8 cellular contexts compared by ENCODE assay signal in the genomic region with DNA sequence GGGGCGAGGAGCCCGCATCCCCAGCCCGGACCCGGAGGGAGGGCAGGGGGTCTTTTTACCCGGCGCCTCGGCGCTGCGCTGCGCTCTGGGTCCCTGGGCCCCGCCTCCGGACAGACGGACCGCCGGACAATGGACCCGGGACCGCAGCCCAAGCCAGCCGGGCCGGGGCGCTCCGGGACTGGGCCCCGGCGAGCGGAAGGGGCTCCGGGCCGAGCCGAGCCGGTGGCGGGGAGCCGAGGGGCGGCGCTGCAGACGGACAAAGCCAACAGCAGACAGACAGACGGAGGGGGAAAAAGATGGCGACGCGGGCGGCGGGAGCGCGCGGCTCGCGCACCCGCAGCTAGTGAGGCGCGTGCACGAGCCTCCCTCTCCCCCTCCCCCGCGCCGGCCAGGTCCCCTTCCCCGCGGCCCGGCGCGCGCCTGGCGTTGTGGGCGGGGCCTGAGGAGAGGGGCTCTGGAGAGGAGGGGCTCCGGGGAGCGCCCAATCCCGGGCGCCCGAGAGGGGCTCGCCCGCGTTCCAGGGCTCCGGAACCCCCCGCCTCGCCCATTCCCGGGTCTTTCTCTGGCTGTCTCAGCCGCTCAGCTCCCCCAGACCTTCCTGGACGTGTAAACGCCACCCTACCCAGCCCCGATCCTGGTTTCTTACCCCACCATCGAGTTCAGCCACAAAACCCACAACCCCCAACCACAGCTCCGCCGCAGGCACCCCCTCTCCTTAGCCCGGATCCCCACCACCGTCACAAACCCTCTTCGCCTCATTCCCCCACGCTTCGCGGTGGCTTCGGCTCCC. TPM values are rescaled to one million over a fixed set of nuclear protein-coding genes. Genes with fewer than 3 reads are reported as not detected.
DNase-seq lines count a peak whose midpoint lies in the region; ATAC-seq and TF ChIP-seq lines count a peak whose summit lies in the region.

ZNF821 (minus strand) TSS at position 334 of the 790 bp plus-strand sequence. CDS start 4,236 bp downstream, outside the sequence.

- H3K4me3 ChIP-seq in Caco-2 (ENCODE audit: low read depth, low read length) (peak within 1 kb of the TSS; percentile 69), HUES64 (ENCODE audit: low read length) (peak within 1 kb of the TSS; percentile 94), Peyer's patch (peak within 1 kb of the TSS; percentile 77 to 99 (median 95))

- H3K36me3 Mint-ChIP-seq in Caco-2 (ENCODE audit: insufficient read depth, unreplicated experiment), result peaks cover 16% of the 10 kb centered on the region
- peaks cover 20% of the 10 kb centered on the region for H3K36me3 Mint-ChIP-seq in activated T-helper 2 cell treated with anti-CD3 and anti-CD28 coated beads, Interferon-gamma antibody, Interleukin-2, Interleukin-4, amounts not matched to agents 10 μg/mL and 5 μg/mL and 100 μg/mL, durations not matched to agents 14 hours and 24 hours and 36 hours (ENCODE audit: low read depth)
- H3K36me3 Mint-ChIP-seq in natural killer cell, result peaks cover 3% of the 10 kb centered on the region

- peak within 1 kb of the TSS; percentile 91 for H3K27ac Mint-ChIP-seq in Caco-2 (ENCODE audit: unreplicated experiment)
- peak within 1 kb of the TSS; percentile 95 for H3K27ac Mint-ChIP-seq in activated T-helper 2 cell treated with anti-CD3 and anti-CD28 coated beads, Interferon-gamma antibody, Interleukin-2, Interleukin-4, amounts not matched to agents 10 μg/mL and 5 μg/mL and 100 μg/mL, durations not matched to agents 14 hours and 24 hours and 36 hours
- H3K27ac Mint-ChIP-seq in natural killer cell, result peak within 1 kb of the TSS; percentile 91 to 96
- peak within 1 kb of the TSS; percentile 96 to 97 for H3K27ac Mint-ChIP-seq in stimulated activated naive CD8-positive, alpha-beta T cell treated with anti-CD3 and anti-CD28 coated beads, Interleukin-15, amount 100 ng/mL, for 72 hours

- peaks cover 5% of the 10 kb centered on the region; the same call in 1 of the 2 replicates for H3K4me1 ChIP-seq in Caco-2
- peaks cover 12% of the 10 kb centered on the region for H3K4me1 ChIP-seq in HUES64 (ENCODE audit: insufficient read depth, low read length)
- peaks cover 0 to 21% (median 8%) of the 10 kb centered on the region in 4 donors for H3K4me1 ChIP-seq in Peyer's patch

- H3K27me3 ChIP-seq in Caco-2 (replicated peaks; ENCODE audit: control insufficient read depth, insufficient read depth, low read length) (no peaks in the 10 kb centered on the region), HUES64 (ENCODE audit: insufficient read depth, low read length) (no peaks in the 10 kb centered on the region), Peyer's patch (no peaks in the 10 kb centered on the region)

- peak in 1 of 2 donors; percentile 37 for TF ChIP-seq POLR2A in Peyer's patch (IDR thresholded peaks at IDR 0.05)

- H3K9ac ChIP-seq in HUES64 (ENCODE audit: low read depth, low read length), result peak within 1 kb of the TSS; percentile 95

- intact Hi-C loops in Caco-2 (cut with micrococcal nuclease; ENCODE audit: unreplicated experiment), result loop anchor here (1.0 to 5.0 kb wide), 5 partner anchors 11 to 213 kb away; partner anchors contain the start of genes AP1G1, ATXN1L and IST1
- intact Hi-C loops in activated T-helper 2 cell treated with anti-CD3 and anti-CD28 coated beads, Interferon-gamma antibody, Interleukin-2, Interleukin-4, amounts not matched to agents 10 μg/mL and 5 μg/mL and 100 μg/mL, durations not matched to agents 14 hours and 24 hours and 36 hours (cut with micrococcal nuclease), result loop anchor here (1.0 to 5.0 kb wide), 4 partner anchors 11 to 162 kb away; partner anchors contain the start of genes AP1G1, IST1 and PHLPP2
- intact Hi-C loops in natural killer cell (cut with micrococcal nuclease), result loop anchor here (1.0 to 5.0 kb wide), 4 partner anchors 11 to 162 kb away; partner anchors contain the start of genes AP1G1, ATXN1L, IST1 and PHLPP2

- POLR2A ChIA-PET in Caco-2 (lab: Charles Lee), result interaction anchor here (0.6 to 3.2 kb wide), 7 partner anchors 9 to 1894 kb away, joined by 3 to 12 read pairs (median 3); partner anchors contain the start of genes DHX38 and TXNL4B

- under 1% methylated on average over 83 of the region's 85 CpGs for WGBS in HUES64

- no peaks in the 10 kb centered on the region for H3K9me3 Mint-ChIP-seq in Caco-2 (ENCODE audit: unreplicated experiment)
- H3K9me3 Mint-ChIP-seq in activated T-helper 2 cell treated with anti-CD3 and anti-CD28 coated beads, Interferon-gamma antibody, Interleukin-2, Interleukin-4, amounts not matched to agents 10 μg/mL and 5 μg/mL and 100 μg/mL, durations not matched to agents 14 hours and 24 hours and 36 hours, result no peaks in the 10 kb centered on the region
- H3K9me3 Mint-ChIP-seq in natural killer cell, result no peaks in the 10 kb centered on the region
- H3K9me3 Mint-ChIP-seq in stimulated activated naive CD8-positive, alpha-beta T cell treated with anti-CD3 and anti-CD28 coated beads, Interleukin-15, amount 100 ng/mL, for 72 hours, result no peaks in the 10 kb centered on the region

- CTCF ChIA-PET in Caco-2 (lab: Charles Lee), result interaction anchor here (0.8 to 3.3 kb wide), 6 partner anchors 10 to 209 kb away, joined by 3 to 26 read pairs (median 3); partner anchors contain the start of genes DHX38 and TXNL4B

- TF ChIP-seq CTCF in Caco-2 (IDR thresholded peaks at IDR 0.05; ENCODE audit: insufficient read depth in 1 of 2, low read depth in 1 of 2, low read length in 1 of 2, severe bottlenecking in 1 of 2, unreplicated experiment in 1 of 2), result peak; percentile 60 to 61
- TF ChIP-seq CTCF in Peyer's patch (IDR thresholded peaks at IDR 0.05), result peak in 5 of 6 experiments; percentile 42 to 49 (median 44)
- peak; percentile 45 for TF ChIP-seq CTCF in natural killer cell (IDR thresholded peaks at IDR 0.05)

- peak; percentile 84 to 94 for DNase-seq in Caco-2
- peak; percentile 83 to 90 (median 86) for DNase-seq in Peyer's patch
- peak; percentile 68 for DNase-seq in activated T-helper 2 cell treated with anti-CD3 and anti-CD28 coated beads, Interferon-gamma antibody, Interleukin-2, Interleukin-4, amounts not matched to agents 10 μg/mL and 5 μg/mL and 100 μg/mL, durations not matched to agents 14 hours and 24 hours and 36 hours (ENCODE audit: low spot score)
- peak; percentile 54 for DNase-seq in fibroblast of peridontal ligament (ENCODE audit: extremely low read depth)
- peak; percentile 70 for DNase-seq in natural killer cell
- peak; percentile 75 to 77 for DNase-seq in stimulated activated naive CD8-positive, alpha-beta T cell treated with anti-CD3 and anti-CD28 coated beads, Interleukin-15, amount 100 ng/mL, for 72 hours

- H3K4me1 Mint-ChIP-seq in Caco-2 (ENCODE audit: low read depth, unreplicated experiment), result peaks cover 20% of the 10 kb centered on the region
- H3K4me1 Mint-ChIP-seq in activated T-helper 2 cell treated with anti-CD3 and anti-CD28 coated beads, Interferon-gamma antibody, Interleukin-2, Interleukin-4, amounts not matched to agents 10 μg/mL and 5 μg/mL and 100 μg/mL, durations not matched to agents 14 hours and 24 hours and 36 hours (ENCODE audit: low read depth), result peaks cover 45% of the 10 kb centered on the region
- peaks cover 46 to 49% of the 10 kb centered on the region in 2 donors for H3K4me1 Mint-ChIP-seq in natural killer cell
- H3K4me1 Mint-ChIP-seq in stimulated activated naive CD8-positive, alpha-beta T cell treated with anti-CD3 and anti-CD28 coated beads, Interleukin-15, amount 100 ng/mL, for 72 hours, result peaks cover 53% of the 10 kb centered on the region

- peak within 1 kb of the TSS; percentile 91 for H3K27ac ChIP-seq in HUES64 (ENCODE audit: low read depth, low read length)
- H3K27ac ChIP-seq in Peyer's patch, result peak within 1 kb of the TSS; percentile 90 to 99 (median 96)

- H3K36me3 ChIP-seq in Caco-2 (ENCODE audit: control insufficient read depth, insufficient read depth, low read length), result no peaks in the 10 kb centered on the region
- peaks cover 25% of the 10 kb centered on the region for H3K36me3 ChIP-seq in HUES64 (ENCODE audit: insufficient read depth, low read length)
- H3K36me3 ChIP-seq in Peyer's patch, result peaks cover 0 to 19% (median 0%) of the 10 kb centered on the region in 3 donors

- H3K4me3 Mint-ChIP-seq in Caco-2 (ENCODE audit: unreplicated experiment) (peak within 1 kb of the TSS; percentile 97), natural killer cell (peak within 1 kb of the TSS; percentile 93)
- peak within 1 kb of the TSS; percentile 96 for H3K4me3 Mint-ChIP-seq in activated T-helper 2 cell treated with anti-CD3 and anti-CD28 coated beads, Interferon-gamma antibody, Interleukin-2, Interleukin-4, amounts not matched to agents 10 μg/mL and 5 μg/mL and 100 μg/mL, durations not matched to agents 14 hours and 24 hours and 36 hours (ENCODE audit: low read depth)
- peak within 1 kb of the TSS; percentile 99 for H3K4me3 Mint-ChIP-seq in stimulated activated naive CD8-positive, alpha-beta T cell treated with anti-CD3 and anti-CD28 coated beads, Interleukin-15, amount 100 ng/mL, for 72 hours

- H3K27me3 Mint-ChIP-seq in Caco-2 (ENCODE audit: insufficient read depth, unreplicated experiment) (no peaks in the 10 kb centered on the region), natural killer cell (ENCODE audit: low read depth in 2 of 2) (no peaks in the 10 kb centered on the region)
- H3K27me3 Mint-ChIP-seq in activated T-helper 2 cell treated with anti-CD3 and anti-CD28 coated beads, Interferon-gamma antibody, Interleukin-2, Interleukin-4, amounts not matched to agents 10 μg/mL and 5 μg/mL and 100 μg/mL, durations not matched to agents 14 hours and 24 hours and 36 hours (ENCODE audit: low read depth), result peaks cover 9% of the 10 kb centered on the region
- peaks cover 17% of the 10 kb centered on the region for H3K27me3 Mint-ChIP-seq in stimulated activated naive CD8-positive, alpha-beta T cell treated with anti-CD3 and anti-CD28 coated beads, Interleukin-15, amount 100 ng/mL, for 72 hours

- H3K9me3 ChIP-seq in Caco-2 (no peaks in the 10 kb centered on the region), HUES64 (ENCODE audit: insufficient read depth, low read depth, low read length) (no peaks in the 10 kb centered on the region), Peyer's patch (no peaks in the 10 kb centered on the region)

- ATAC-seq in GM21360 (IDR thresholded peaks at IDR 0.05; ENCODE audit: unreplicated experiment) (peak; percentile 30), natural killer cell (peak; percentile 62 to 77 (median 64))
- peak; percentile 69 for ATAC-seq in stimulated activated naive CD8-positive, alpha-beta T cell treated with anti-CD3 and anti-CD28 coated beads, Interleukin-15, amount 100 ng/mL, for 72 hours

- no TSS peak for BruUV-seq in Caco-2 (replicated peaks; lab: Mats Ljungman, UMichigan)

RNA-seq across cellular contexts. Expression of gene ZNF821, which starts in this region (rescaled TPM):
- total RNA-seq in Caco-2 (2022) (16.3 and 16.9 TPM in 2 replicates), Peyer's patch (10 to 100 TPM; 16.5 to 22.0 (median 19.3) TPM), natural killer cell (10 to 100 TPM; 14.0 to 19.1 (median 18.2) TPM)
- 11.7 TPM for polyA plus RNA-seq in HUES64 (2013, experiment 1 of 2)
- 12.5 TPM for polyA plus RNA-seq in HUES64 (2013, experiment 2 of 2)
- total RNA-seq in activated T-helper 2 cell treated with anti-CD3 and anti-CD28 coated beads, Interferon-gamma antibody, Interleukin-2, Interleukin-4, amounts not matched to agents 10 μg/mL and 5 μg/mL and 100 μg/mL, durations not matched to agents 14 hours and 24 hours and 36 hours, result 7.9 and 9.2 TPM in 2 replicates

Comparison
In these comparisons a context has a peak if more than half of its experiments do, and no peak if none do; other contexts are left out.
1. Peak in every context shown above with its lines: DNase-seq, ATAC-seq, H3K4me3 ChIP-seq and H3K27ac ChIP-seq.